ENCODE assay signal across 11 cellular contexts in genomic region chr4:31674313-31674947, GRCh38.
A peak's percentile ranks its signal among the peaks of the same experiment; 100 is the strongest.
DNase-seq lines count a peak whose midpoint lies in the region; ATAC-seq, FAIRE-seq and TF ChIP-seq lines count a peak whose summit lies in the region.
"Had no signal": no experiment of that assay in that cellular context is flagged by ENCODE, and none has a peak within 500 bp of the region (broad histone marks: within the 10 kb centered on the region; RNA-seq: fewer than 3 reads in every experiment).

No MANE protein-coding gene starts in this region.

- FAIRE-seq in H54 (lab: Jason Lieb, UNC), result no peak

- no peak overlapping the region for H3K27ac ChIP-seq in heart left ventricle
- no peak overlapping the region for H3K27ac ChIP-seq in right atrium auricular region
- H3K27ac ChIP-seq: SJSA1 had no signal

- DNase-seq in heart left ventricle (no peak), right atrium auricular region (ENCODE audit: low spot score) (no peak), SK-MEL-5 (ENCODE audit: low read depth, low spot score) (peak; percentile 68), glomerular visceral epithelial cell (ENCODE audit: extremely low spot score) (peak; percentile 14), GM20000 (ENCODE audit: low spot score) (no peak), H54 (ENCODE audit: insufficient read length, low spot score) (no peak)
- DNase-seq: anterior cingulate cortex; CD4-positive, alpha-beta memory T cell had no signal

- H3K9me3 ChIP-seq in heart left ventricle (no peaks in the 10 kb centered on the region), right atrium auricular region (no peaks in the 10 kb centered on the region)
- H3K9me3 ChIP-seq: SJSA1 had no signal

- in situ Hi-C loops in SK-MEL-5 (cut with HindIII; ENCODE audit: low pct_unique_long_range_greater_than_20kb, low sequenced_read_pairs), result no loop called here

- intact Hi-C loops in heart left ventricle (cut with DNase I), result loop anchor here in 9 of 10 donors (5.0 to 10.0 kb wide), 4 partner anchors 622 to 962 kb away; no protein-coding TSS in a partner anchor

- 58 to 76% (median 64%) methylated on average over 1 of the region's 1 CpG for WGBS in heart left ventricle, 4 donors

- H3K27me3 ChIP-seq in heart left ventricle (no peaks in the 10 kb centered on the region), right atrium auricular region (no peaks in the 10 kb centered on the region)
- H3K27me3 ChIP-seq: SJSA1 had no signal

- peak in 1 of 4 donors; percentile 60 for ATAC-seq in heart left ventricle
- no peak for ATAC-seq in HG03457 (IDR thresholded peaks at IDR 0.05; ENCODE audit: unreplicated experiment)
- ATAC-seq in HG03108 (IDR thresholded peaks at IDR 0.05; ENCODE audit: unreplicated experiment), result no peak

- H3K4me3 ChIP-seq in heart left ventricle (no peak overlapping the region), right atrium auricular region (no peak overlapping the region)
- H3K4me3 ChIP-seq: SJSA1 had no signal

- TF ChIP-seq POLR2A in heart left ventricle (IDR thresholded peaks at IDR 0.05) (no peak), H54 (IDR thresholded peaks at IDR 0.05; ENCODE audit: low read depth, low read length) (no peak)

- H3K36me3 ChIP-seq in heart left ventricle (no peaks in the 10 kb centered on the region), right atrium auricular region (no peaks in the 10 kb centered on the region)
- H3K36me3 ChIP-seq: SJSA1 had no signal

- peak in 11 of 12 donors; percentile 26 to 53 (median 39) for TF ChIP-seq CTCF in heart left ventricle (IDR thresholded peaks at IDR 0.05)
- peak in 1 of 2 donors; percentile 58 for TF ChIP-seq CTCF in right atrium auricular region (IDR thresholded peaks at IDR 0.05)
- no peak for TF ChIP-seq CTCF in GM20000 (IDR thresholded peaks at IDR 0.05; ENCODE audit: extremely low read depth, missing control alignments)

- no peaks in the 10 kb centered on the region for H3K4me1 ChIP-seq in heart left ventricle
- H3K4me1 ChIP-seq in right atrium auricular region, result no peaks in the 10 kb centered on the region
- H3K4me1 ChIP-seq: SJSA1 had no signal

Comparison
In these comparisons a context has a peak if more than half of its experiments do, and no peak if none do; other contexts are left out.
1. DNase-seq: peak in SK-MEL-5 (single experiment) and glomerular visceral epithelial cell (single experiment); none in heart left ventricle (0 of 5), right atrium auricular region (single experiment), GM20000 (single experiment) and H54 (single experiment).